9 cellular contexts compared by ENCODE assay signal in the genomic region with DNA sequence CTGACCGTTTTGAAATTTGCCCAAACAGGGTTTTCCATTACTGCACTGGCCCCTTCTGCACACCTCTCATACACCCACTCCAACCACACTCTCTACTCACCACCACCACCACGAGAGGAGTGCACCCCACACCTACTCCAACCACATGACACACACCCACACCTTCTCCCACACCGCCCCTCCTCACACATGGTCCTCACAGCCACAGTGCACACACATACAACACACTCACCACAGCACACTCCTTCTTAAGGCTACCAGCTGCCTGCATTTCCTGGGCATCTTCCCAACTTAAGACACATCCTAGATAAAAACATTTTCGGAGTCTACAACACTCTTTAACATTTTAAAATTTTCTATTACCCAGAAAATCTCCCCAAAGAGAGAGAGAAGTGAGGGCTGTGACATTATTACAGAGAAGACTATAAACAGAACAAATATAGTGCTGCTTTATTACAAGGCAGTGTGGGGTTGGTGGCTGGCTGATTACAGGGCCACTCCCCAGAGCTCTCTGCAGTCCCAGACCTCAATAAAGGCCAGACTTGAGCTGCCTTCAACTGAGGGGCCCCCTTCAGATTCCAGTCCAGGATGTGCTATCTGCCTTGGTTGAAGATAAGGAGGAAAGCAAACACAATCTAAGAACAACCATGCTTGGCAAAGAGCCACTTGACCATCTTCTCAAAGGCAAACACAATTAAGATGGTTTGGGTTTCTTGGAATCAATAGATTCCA. TPM values are rescaled to one million over a fixed set of nuclear protein-coding genes. Genes with fewer than 3 reads are reported as not detected.
DNase-seq lines count a peak whose midpoint lies in the region; ATAC-seq and TF ChIP-seq lines count a peak whose summit lies in the region.
"Had no signal": no experiment of that assay in that cellular context is flagged by ENCODE, and none has a peak within 500 bp of the region (broad histone marks: within the 10 kb centered on the region; RNA-seq: fewer than 3 reads in every experiment).

No MANE protein-coding gene starts in this region.

- H3F3A ChIP-seq in MM.1S (ENCODE audit: insufficient read depth, low read length): no peaks in the 10 kb centered on the region

- no peak for TF ChIP-seq RAD21 in HCT116 (IDR thresholded peaks at IDR 0.05; ENCODE audit: low read depth)

- TF ChIP-seq CTCF in HCT116 (IDR thresholded peaks at IDR 0.05 in 2 of 3, conservative IDR thresholded peaks at IDR 0.05 in 1 of 3; ENCODE audit: borderline replicate concordance in 1 of 3, insufficient read depth in 1 of 3, low read depth in 2 of 3, low read length in 2 of 3) (no peak), MM.1S (IDR thresholded peaks at IDR 0.05; ENCODE audit: low read length) (no peak), spleen (IDR thresholded peaks at IDR 0.05 in 8 of 11, conservative IDR thresholded peaks at IDR 0.05 in 3 of 11) (no peak)

- no peak overlapping the region for H2BK120ac ChIP-seq in mesendoderm (ENCODE audit: low read depth, low read length)

- DNase-seq in A172 (ENCODE audit: low spot score): peak; percentile 11
- DNase-seq in HCT116 (ENCODE audit: low read depth, low spot score): no peak
- peak; percentile 78 for DNase-seq in amniotic epithelial cell (ENCODE audit: low read depth)
- peak; percentile 9 for DNase-seq in mesendoderm
- DNase-seq in C1 segment of cervical spinal cord (lab: John Stamatoyannopoulos, UW): no peak
- no peak for DNase-seq in MM.1S
- DNase-seq in spleen: no peak
- DNase-seq: DMS153 had no signal

- H3K4me2 ChIP-seq in HCT116 (ENCODE audit: low read length) (peak overlapping the region; percentile 72), mesendoderm (ENCODE audit: low read length) (no peak overlapping the region), MM.1S (ENCODE audit: low read depth, low read length) (no peak overlapping the region)

- H3K23ac ChIP-seq in mesendoderm (ENCODE audit: low read length): no peak overlapping the region

- H3K79me2 ChIP-seq in HCT116 (ENCODE audit: insufficient read depth, low read length) (no peaks in the 10 kb centered on the region), mesendoderm (ENCODE audit: control insufficient read depth, insufficient read depth, low read length) (no peaks in the 10 kb centered on the region), MM.1S (ENCODE audit: low read length) (no peaks in the 10 kb centered on the region)

- no peak overlapping the region for H3K18ac ChIP-seq in mesendoderm (ENCODE audit: low read length)

- TF ChIP-seq POLR2A in HCT116 (IDR thresholded peaks at IDR 0.05; ENCODE audit: borderline replicate concordance, extremely low read depth, insufficient read depth, insufficient read length): no peak
- TF ChIP-seq POLR2A in spleen (IDR thresholded peaks at IDR 0.05): no peak

- H3K4me1 ChIP-seq in HCT116 (ENCODE audit: control insufficient read depth in 1 of 2, insufficient read depth in 2 of 2, low read length in 2 of 2): peaks cover 22 to 27% of the 10 kb centered on the region in 2 experiments
- no peaks in the 10 kb centered on the region for H3K4me1 ChIP-seq in mesendoderm (ENCODE audit: control insufficient read depth, low read depth, low read length)
- H3K4me1 ChIP-seq in MM.1S (ENCODE audit: low read length): no peaks in the 10 kb centered on the region
- peaks cover 0 to 12% (median 0%) of the 10 kb centered on the region in 6 donors for H3K4me1 ChIP-seq in spleen

- CTCF ChIA-PET in HCT116 (lab: Charles Lee): interaction anchor here (1.0 kb wide), 1 partner anchor 21 kb away, joined by 5 read pairs; no protein-coding TSS in a partner anchor

- BruUV-seq in HCT116 (replicated peaks; lab: Mats Ljungman, UMichigan): no TSS peak

- H3K27me3 ChIP-seq in HCT116 (ENCODE audit: insufficient read depth, low read length): no peaks in the 10 kb centered on the region; the same call in 1 of the 2 replicates
- H3K27me3 ChIP-seq in mesendoderm (ENCODE audit: insufficient read depth, low read length, poor library complexity): no peaks in the 10 kb centered on the region
- no peaks in the 10 kb centered on the region for H3K27me3 ChIP-seq in MM.1S (replicated peaks; ENCODE audit: insufficient read depth, low read length)
- no peaks in the 10 kb centered on the region for H3K27me3 ChIP-seq in spleen (replicated peaks in 1 of 7)

- POLR2A ChIA-PET in HCT116 (lab: Charles Lee): no interaction called here

- H2AFZ ChIP-seq in HCT116 (ENCODE audit: low read depth, low read length, poor library complexity, severe bottlenecking): no peak overlapping the region
- H2AFZ ChIP-seq in MM.1S (ENCODE audit: low read length): no peak overlapping the region

- H4K20me1 ChIP-seq in HCT116 (ENCODE audit: insufficient read depth) (no peaks in the 10 kb centered on the region), MM.1S (ENCODE audit: insufficient read depth, low read length) (0 out of 2 replicates have a peak, but pooled peaks cover 5% of the 10 kb centered on the region)

- no peak overlapping the region for H2BK5ac ChIP-seq in mesendoderm (ENCODE audit: low read length)

- intact Hi-C loops in HCT116 (cut with micrococcal nuclease): no loop called here
- intact Hi-C loops in spleen (cut with DNase I; ENCODE audit: low total_unique reads): no loop called here

- H3K36me3 ChIP-seq in HCT116 (ENCODE audit: control insufficient read depth in 1 of 2, insufficient read depth in 2 of 2, low read length in 2 of 2): no peaks in the 10 kb centered on the region
- no peaks in the 10 kb centered on the region for H3K36me3 ChIP-seq in mesendoderm (ENCODE audit: control insufficient read depth, insufficient read depth, low read length)
- H3K36me3 ChIP-seq in MM.1S (replicated peaks; ENCODE audit: insufficient read depth, low read length): no peaks in the 10 kb centered on the region
- peaks cover 0 to 14% (median 0%) of the 10 kb centered on the region in 6 donors for H3K36me3 ChIP-seq in spleen

- no peak overlapping the region for H3K4ac ChIP-seq in mesendoderm (ENCODE audit: low read depth, low read length)

- H3K9ac ChIP-seq in HCT116 (ENCODE audit: low read length) (peak overlapping the region; percentile 29; the same call in 1 of the 2 replicates), mesendoderm (ENCODE audit: low read length) (no peak overlapping the region), MM.1S (ENCODE audit: low read length) (no peak overlapping the region)

- H3K27ac ChIP-seq in HCT116 (ENCODE audit: low read depth, low read length) (peak overlapping the region; percentile 11; the same call in 1 of the 2 replicates), mesendoderm (ENCODE audit: low read depth, low read length) (no peak overlapping the region), MM.1S (ENCODE audit: low read length) (no peak overlapping the region), spleen (no peak overlapping the region)

- no peak for ATAC-seq in HCT116
- no peak for ATAC-seq in HG03025 (IDR thresholded peaks at IDR 0.05; ENCODE audit: low FRiP score, unreplicated experiment)

- H4K5ac ChIP-seq in mesendoderm (ENCODE audit: low read length): no peak overlapping the region

- no CpG with 5 or more reads among the region's 4 CpGs for WGBS in mesendoderm (ENCODE audit: extremely low coverage, insufficient coverage, low lambda C conversion rate)
- 69 to 77% (median 74%) methylated on average over 4 of the region's 4 CpGs for WGBS in spleen, 5 donors

- H3K4me3 ChIP-seq in HCT116 (replicated peaks in 1 of 2; ENCODE audit: low read depth in 1 of 2, low read length in 2 of 2) (peak overlapping the region in 1 of 2 experiments; percentile 37; a peak in 2 of 4 replicates), mesendoderm (ENCODE audit: low read length) (no peak overlapping the region), MM.1S (ENCODE audit: low read length) (no peak overlapping the region), spleen (no peak overlapping the region)

- H3K79me1 ChIP-seq in mesendoderm (ENCODE audit: low read length): no peaks in the 10 kb centered on the region

- H2BK15ac ChIP-seq in mesendoderm (replicated peaks; ENCODE audit: low read depth): no peak overlapping the region

- RAD21 ChIA-PET in HCT116 (lab: Charles Lee; ENCODE audit: low non-redundant PET in 1 of 2, low total read pairs in 2 of 2, uncharacterized antibody in 2 of 2, unreplicated experiment in 2 of 2): interaction anchor here in 1 of 2 experiments (0.7 kb wide), 1 partner anchor 31 kb away, joined by 4 read pairs; no protein-coding TSS in a partner anchor

- no peak overlapping the region for H4K8ac ChIP-seq in mesendoderm (ENCODE audit: low read depth, low read length)

- H3K9me3 ChIP-seq in HCT116 (ENCODE audit: control insufficient read depth in 1 of 2, insufficient read depth in 1 of 2, low read depth in 1 of 2, low read length in 2 of 2) (no peaks in the 10 kb centered on the region), MM.1S (replicated peaks; ENCODE audit: insufficient read depth, low read length) (no peaks in the 10 kb centered on the region), spleen (no peaks in the 10 kb centered on the region)

- H3K56ac ChIP-seq in mesendoderm (ENCODE audit: low read length): no peak overlapping the region

- H2AK5ac ChIP-seq in mesendoderm (ENCODE audit: low read length): no peak overlapping the region

- H3K9me2 ChIP-seq in HCT116 (ENCODE audit: insufficient read depth) (no peaks in the 10 kb centered on the region), MM.1S (replicated peaks; ENCODE audit: insufficient read depth, low read length) (no peaks in the 10 kb centered on the region)

TF ChIP-seq in HCT116, 20 proteins besides CTCF, POLR2A, EP300 and RAD21 (continues in another document):
- no peak for TF ChIP-seq JUND (IDR thresholded peaks at IDR 0.05)

RNA-seq across cellular contexts. Expression of a gene that starts 36.1 kb away (rescaled TPM):
- total RNA-seq in A172 (2014; rRNA removed; shearing (Covaris generic)): 20.9 and 22.2 TPM in 2 replicates
- total RNA-seq in HCT116 (2021; ENCODE audit: unreplicated experiment): 16.4 TPM
- polyA plus RNA-seq in HCT116 (2012): 15.8 and 16.7 TPM in 2 replicates
- 17.6 TPM for polyA plus RNA-seq in mesendoderm (2013, experiment 1 of 2)
- 17.5 TPM for polyA plus RNA-seq in mesendoderm (2013, experiment 2 of 2)
- 10 to 100 TPM; 13.3 to 25.9 (median 16.6) TPM for total RNA-seq in spleen
- polyA plus RNA-seq in spleen: 1 to 10 TPM; 5.5 to 7.9 (median 7.8) TPM

RNA-seq across cellular contexts. Expression of a gene that starts 45.3 kb away (rescaled TPM):
- 0.19 and 0.67 TPM in 2 replicates for total RNA-seq in A172 (2014; rRNA removed; shearing (Covaris generic))
- total RNA-seq in HCT116 (2021; ENCODE audit: unreplicated experiment) (4.8 TPM), spleen (1 to 10 TPM; 1.5 to 5.0 (median 3.5) TPM)
- polyA plus RNA-seq in HCT116 (2012): 1.7 and 2.7 TPM in 2 replicates
- polyA plus RNA-seq in mesendoderm (2013, experiment 1 of 2): 0.25 TPM
- polyA plus RNA-seq in mesendoderm (2013, experiment 2 of 2): 0.03 TPM
- polyA plus RNA-seq in spleen: 1 to 10 TPM; 1.2 to 2.2 (median 1.3) TPM

RNA-seq across cellular contexts. Expression of a gene that starts 52.2 kb away (rescaled TPM):
- total RNA-seq in A172 (2014; rRNA removed; shearing (Covaris generic)): 36.7 and 43.8 TPM in 2 replicates
- 41.9 TPM for total RNA-seq in HCT116 (2021; ENCODE audit: unreplicated experiment)
- polyA plus RNA-seq in HCT116 (2012): 40.4 and 45.0 TPM in 2 replicates
- polyA plus RNA-seq in mesendoderm (2013, experiment 1 of 2): 20.4 TPM
- 20.2 TPM for polyA plus RNA-seq in mesendoderm (2013, experiment 2 of 2)
- 10 to 100 TPM; 51.3 to 80.8 (median 66.4) TPM for total RNA-seq in spleen
- 10 to 100 TPM; 53.5 to 65.2 (median 65.2) TPM for polyA plus RNA-seq in spleen

RNA-seq across cellular contexts. Expression of a gene that starts 53.5 kb away (rescaled TPM):
- 120 and 125 TPM in 2 replicates for total RNA-seq in A172 (2014; rRNA removed; shearing (Covaris generic))
- total RNA-seq in HCT116 (2021; ENCODE audit: unreplicated experiment) (63.7 TPM), spleen (100 to 1,000 TPM in 2 of 7 donors, 10 to 100 TPM in 5; 51.5 to 101 (median 76.3) TPM)
- 63.7 and 64.1 TPM in 2 replicates for polyA plus RNA-seq in HCT116 (2012)
- 25.3 TPM for polyA plus RNA-seq in mesendoderm (2013, experiment 1 of 2)
- polyA plus RNA-seq in mesendoderm (2013, experiment 2 of 2): 26.0 TPM
- polyA plus RNA-seq in spleen: 10 to 100 TPM; 30.0 to 47.2 (median 32.8) TPM

Comparison
In these comparisons a context has a peak if more than half of its experiments do, and no peak if none do; other contexts are left out.
1. DNase-seq: peak in A172 (single experiment), amniotic epithelial cell (single experiment) and mesendoderm (single experiment); none in HCT116 (single experiment), C1 segment of cervical spinal cord (0 of 14), MM.1S (single experiment) and spleen (single experiment).